In genomic region chr14:100376751-100377171, GRCh38 we compare ENCODE assay signal across 8 cellular contexts. TPM values are rescaled to one million over a fixed set of nuclear protein-coding genes. Genes with fewer than 3 reads are reported as not detected.
A peak's percentile ranks its signal among the peaks of the same experiment; 100 is the strongest.
DNase-seq lines count a peak whose midpoint lies in the region; ATAC-seq and TF ChIP-seq lines count a peak whose summit lies in the region.

No MANE protein-coding gene starts in this region.

- no peak for TF ChIP-seq EP300 in transverse colon (IDR thresholded peaks at IDR 0.05; ENCODE audit: low read depth)

- peak overlapping the region; percentile 85 to 98 (median 90); a peak in 21 of 22 replicates for H3K27ac ChIP-seq in BLaER1 treated with 17β-estradiol and CSF1 and Interleukin-3, amounts not matched to agents 10 nM and 100 nM
- H3K27ac ChIP-seq in adipose tissue (ENCODE audit: low read depth, low read length) (peak overlapping the region; percentile 53), left lung (peak overlapping the region; percentile 91 to 96), transverse colon (peak overlapping the region; percentile 91 to 97 (median 92))

- H3K4me1 ChIP-seq in BLaER1 treated with 17β-estradiol and CSF1 and Interleukin-3, amounts not matched to agents 10 nM and 100 nM: peaks cover 27 to 48% (median 44%) of the 10 kb centered on the region in 10 experiments
- H3K4me1 ChIP-seq in left lung (peaks cover 13 to 54% of the 10 kb centered on the region in 2 donors), transverse colon (peaks cover 10 to 36% (median 17%) of the 10 kb centered on the region in 4 donors)

- H3K9ac ChIP-seq in BLaER1 treated with 17β-estradiol and CSF1 and Interleukin-3, amounts not matched to agents 10 nM and 100 nM: peak overlapping the region; percentile 86 to 96 (median 93)

- no peaks in the 10 kb centered on the region for H3K27me3 ChIP-seq in BLaER1 treated with 17β-estradiol and CSF1 and Interleukin-3, amounts not matched to agents 10 nM and 100 nM
- H3K27me3 ChIP-seq in left lung (no peaks in the 10 kb centered on the region), transverse colon (no peaks in the 10 kb centered on the region)

- in situ Hi-C loops in transverse colon (cut with MboI; ENCODE audit: low pct_ligation_motif_present in 1 of 4, low pct_unique_long_range_greater_than_20kb in 1 of 4, low sequenced_read_pairs in 3 of 4): no loop called here

- DNase-seq in HuH-7 (ENCODE audit: low spot score): peak; percentile 40
- no peak for DNase-seq in left lung
- DNase-seq in transverse colon: no peak
- DNase-seq in NCI-H146 treated with DMSO at 0.1 percent for 48 hours (lab: John Stamatoyannopoulos, UW; ENCODE audit: unreplicated experiment): no peak
- DNase-seq in NCI-H2196 treated with DMSO at 0.1 percent for 48 hours (lab: John Stamatoyannopoulos, UW; ENCODE audit: unreplicated experiment): no peak

- no peaks in the 10 kb centered on the region for H3K9me3 ChIP-seq in BLaER1 treated with 17β-estradiol and CSF1 and Interleukin-3, amounts not matched to agents 10 nM and 100 nM (replicated peaks in 1 of 11)
- no peaks in the 10 kb centered on the region for H3K9me3 ChIP-seq in left lung
- no peaks in the 10 kb centered on the region for H3K9me3 ChIP-seq in transverse colon

- intact Hi-C loops in left lung (cut with DNase I): no loop called here
- intact Hi-C loops in transverse colon (cut with DNase I; ENCODE audit: low total_unique reads): loop anchor here (5.0 kb wide), 1 partner anchor 69 kb away; the partner anchor contains the start of gene SLC25A29

- H3K36me3 ChIP-seq in BLaER1 treated with 17β-estradiol and CSF1 and Interleukin-3, amounts not matched to agents 10 nM and 100 nM: peaks cover 0 to 23% (median 11%) of the 10 kb centered on the region in 11 experiments; a peak in 12 of 22 replicates
- H3K36me3 ChIP-seq in left lung (peaks cover 0 to 14% of the 10 kb centered on the region in 2 donors), transverse colon (no peaks in the 10 kb centered on the region)

- WGBS in adipose tissue, 3 donors: 18 to 20% (median 20%) methylated on average over 7 of the region's 7 CpGs
- WGBS in transverse colon (ENCODE audit: low coverage in 1 of 2), 2 donors: 20 to 34% methylated on average over 5 to 7 of the region's 7 CpGs

- TF ChIP-seq CTCF in left lung (IDR thresholded peaks at IDR 0.05) (no peak), transverse colon (IDR thresholded peaks at IDR 0.05) (peak in 1 of 5 experiments; percentile 10)

- ATAC-seq in left lung (no peak), GM19452 (IDR thresholded peaks at IDR 0.05; ENCODE audit: unreplicated experiment) (no peak)

- peak overlapping the region; percentile 82 to 99 (median 94) for H3K4me2 ChIP-seq in BLaER1 treated with 17β-estradiol and CSF1 and Interleukin-3, amounts not matched to agents 10 nM and 100 nM

- no peak for TF ChIP-seq POLR2A in transverse colon (IDR thresholded peaks at IDR 0.05)

- H3K4me3 ChIP-seq in BLaER1 treated with 17β-estradiol and CSF1 and Interleukin-3, amounts not matched to agents 10 nM and 100 nM: peak overlapping the region; percentile 76 to 97 (median 88)
- peak overlapping the region; percentile 87 to 89 for H3K4me3 ChIP-seq in left lung
- H3K4me3 ChIP-seq in transverse colon: peak overlapping the region; percentile 36 to 77 (median 66)

- H4K20me1 ChIP-seq in BLaER1 treated with 17β-estradiol and CSF1 and Interleukin-3, amounts not matched to agents 10 nM and 100 nM: peaks cover 0 to 9% (median under 1%) of the 10 kb centered on the region in 11 experiments; a peak in 6 of 22 replicates

RNA-seq across cellular contexts. Expression of gene WDR25, which starts 0.5 kb away (rescaled TPM):
- 1 to 10 TPM; 5.0 to 7.5 (median 5.8) TPM for polyA plus RNA-seq in adipose tissue
- 10 to 100 TPM in 1 of 2 donors, 1 to 10 TPM in 1; 8.4 to 12.1 TPM for total RNA-seq in left lung
- 10 to 100 TPM in 3 of 4 donors, 1 to 10 TPM in 1; 3.4 to 11.2 (median 10.7) TPM for total RNA-seq in transverse colon

RNA-seq across cellular contexts. Expression of gene SLC25A47, which starts 53.6 kb away (rescaled TPM):
- polyA plus RNA-seq in adipose tissue: under 1 TPM in 2 of 3 donors, not detected in 1; 0.05 to 0.07 TPM
- not detected for total RNA-seq in left lung
- total RNA-seq in transverse colon: under 1 TPM in 2 of 4 donors, not detected in 2; 0.27 to 0.32 TPM
